15 cellular contexts compared by ENCODE assay signal in genomic region chr14:78666336-78667056, GRCh38.
A peak's percentile ranks its signal among the peaks of the same experiment; 100 is the strongest.
DNase-seq lines count a peak whose midpoint lies in the region; ATAC-seq lines count a peak whose summit lies in the region.
"Had no signal": no experiment of that assay in that cellular context is flagged by ENCODE, and none has a peak within 500 bp of the region (broad histone marks: within the 10 kb centered on the region; RNA-seq: fewer than 3 reads in every experiment).

No MANE protein-coding gene starts in this region.

- DNase-seq in HT1080 (ENCODE audit: low read depth) = peak; percentile 1
- DNase-seq in inferior parietal cortex (ENCODE audit: extremely low spot score) = peak; percentile 44
- DNase-seq in trophoblast cell = no peak
- DNase-seq in right cardiac atrium = no peak
- DNase-seq in ecto neural progenitor cell (ENCODE audit: low spot score) = no peak
- DNase-seq: Calu3; CD8-positive, alpha-beta T cell; DMS79 treated with DMSO at 0.1 percent for 48 hours; GOT3; H7; HFFc6 had no signal

- H4K12ac ChIP-seq in trophoblast cell (ENCODE audit: low read depth, low read length) = no peak overlapping the region

- peak overlapping the region; percentile 37 for H3K14ac ChIP-seq in trophoblast cell (ENCODE audit: low read length)

- H3K27ac ChIP-seq in trophoblast cell (ENCODE audit: low read depth, low read length) (no peak overlapping the region), right cardiac atrium (ENCODE audit: low read length) (no peak overlapping the region)
- H3K27ac ChIP-seq: BLaER1 treated with 17β-estradiol and CSF1 and Interleukin-3, amounts not matched to agents 10 nM and 100 nM had no signal

- no peaks in the 10 kb centered on the region for H3K36me3 ChIP-seq in trophoblast cell (ENCODE audit: control insufficient read depth in 1 of 2, insufficient read depth in 2 of 2, low read length in 2 of 2)
- H3K36me3 ChIP-seq: BLaER1 treated with 17β-estradiol and CSF1 and Interleukin-3, amounts not matched to agents 10 nM and 100 nM had no signal

- H2AFZ ChIP-seq in trophoblast cell (ENCODE audit: insufficient read depth, low read length, poor library complexity) = no peak overlapping the region

- WGBS in trophoblast cell (ENCODE audit: extremely low coverage, insufficient coverage, insufficient read length) = no CpG with 5 or more reads among the region's 5 CpGs
- WGBS in right cardiac atrium = 59% methylated on average over 5 of the region's 5 CpGs

- H2BK120ac ChIP-seq in trophoblast cell (ENCODE audit: insufficient read depth, low read length, poor library complexity) = no peak overlapping the region

- no peak overlapping the region for H3K23ac ChIP-seq in trophoblast cell (ENCODE audit: low read length)

- H3K9me3 ChIP-seq in trophoblast cell (ENCODE audit: insufficient read depth, low read depth, low read length) = peaks cover 2% of the 10 kb centered on the region
- no peaks in the 10 kb centered on the region for H3K9me3 ChIP-seq in right cardiac atrium (ENCODE audit: control insufficient read depth, low read length)
- H3K9me3 ChIP-seq: BLaER1 treated with 17β-estradiol and CSF1 and Interleukin-3, amounts not matched to agents 10 nM and 100 nM had no signal

- ATAC-seq in right cardiac atrium (no peak), HG03521 (IDR thresholded peaks at IDR 0.05; ENCODE audit: unreplicated experiment) (no peak)
- ATAC-seq: CD8-positive, alpha-beta T cell; GM12878; HCT116 had no signal

- no peak overlapping the region for H3K4me2 ChIP-seq in trophoblast cell (ENCODE audit: low read length)
- H3K4me2 ChIP-seq: BLaER1 treated with 17β-estradiol and CSF1 and Interleukin-3, amounts not matched to agents 10 nM and 100 nM had no signal

- H3K4ac ChIP-seq in trophoblast cell (ENCODE audit: low read depth, low read length) = no peak overlapping the region

- H3K4me3 ChIP-seq in trophoblast cell (ENCODE audit: low read depth, low read length) (no peak overlapping the region), right cardiac atrium (ENCODE audit: low read length) (no peak overlapping the region)
- H3K4me3 ChIP-seq: BLaER1 treated with 17β-estradiol and CSF1 and Interleukin-3, amounts not matched to agents 10 nM and 100 nM; GM12878 had no signal

- no peak overlapping the region for H2AK5ac ChIP-seq in trophoblast cell (ENCODE audit: low read length)

- H3K79me1 ChIP-seq in trophoblast cell (ENCODE audit: low read length) = no peaks in the 10 kb centered on the region

- H4K8ac ChIP-seq in trophoblast cell (ENCODE audit: low read depth, low read length) = no peak overlapping the region

- intact Hi-C loops in right cardiac atrium (cut with DNase I) = no loop called here

- H3K79me2 ChIP-seq in trophoblast cell (ENCODE audit: control insufficient read depth, insufficient read depth, low read length, poor library complexity) = no peaks in the 10 kb centered on the region

- H3K4me1 ChIP-seq in trophoblast cell (ENCODE audit: control insufficient read depth in 1 of 2, insufficient read depth in 2 of 2, low read length in 2 of 2) (no peaks in the 10 kb centered on the region), right cardiac atrium (ENCODE audit: control insufficient read depth, insufficient read depth, low read length) (no peaks in the 10 kb centered on the region)
- H3K4me1 ChIP-seq: BLaER1 treated with 17β-estradiol and CSF1 and Interleukin-3, amounts not matched to agents 10 nM and 100 nM had no signal

- H3K27me3 ChIP-seq in trophoblast cell (ENCODE audit: insufficient read depth, low read length) (no peaks in the 10 kb centered on the region), right cardiac atrium (ENCODE audit: control insufficient read depth, insufficient read depth) (no peaks in the 10 kb centered on the region)
- H3K27me3 ChIP-seq: BLaER1 treated with 17β-estradiol and CSF1 and Interleukin-3, amounts not matched to agents 10 nM and 100 nM had no signal

- H2BK12ac ChIP-seq in trophoblast cell (ENCODE audit: low read length) = peak overlapping the region; percentile 40

- peak overlapping the region; percentile 40 for H2BK5ac ChIP-seq in trophoblast cell (ENCODE audit: low read depth, low read length, poor library complexity)

- H3K18ac ChIP-seq in trophoblast cell (ENCODE audit: low read length) = no peak overlapping the region

- H3K9ac ChIP-seq in trophoblast cell (ENCODE audit: low read length) = no peak overlapping the region
- H3K9ac ChIP-seq: BLaER1 treated with 17β-estradiol and CSF1 and Interleukin-3, amounts not matched to agents 10 nM and 100 nM had no signal

- no peak overlapping the region for H4K91ac ChIP-seq in trophoblast cell (ENCODE audit: low read depth, low read length)

Comparison
In these comparisons a context has a peak if more than half of its experiments do, and no peak if none do; other contexts are left out.
1. DNase-seq: peak in HT1080 (single experiment) and inferior parietal cortex (single experiment); none in trophoblast cell (0 of 2), right cardiac atrium (0 of 3) and ecto neural progenitor cell (single experiment).